ENCODE assay signal across 8 cellular contexts in the genomic region with DNA sequence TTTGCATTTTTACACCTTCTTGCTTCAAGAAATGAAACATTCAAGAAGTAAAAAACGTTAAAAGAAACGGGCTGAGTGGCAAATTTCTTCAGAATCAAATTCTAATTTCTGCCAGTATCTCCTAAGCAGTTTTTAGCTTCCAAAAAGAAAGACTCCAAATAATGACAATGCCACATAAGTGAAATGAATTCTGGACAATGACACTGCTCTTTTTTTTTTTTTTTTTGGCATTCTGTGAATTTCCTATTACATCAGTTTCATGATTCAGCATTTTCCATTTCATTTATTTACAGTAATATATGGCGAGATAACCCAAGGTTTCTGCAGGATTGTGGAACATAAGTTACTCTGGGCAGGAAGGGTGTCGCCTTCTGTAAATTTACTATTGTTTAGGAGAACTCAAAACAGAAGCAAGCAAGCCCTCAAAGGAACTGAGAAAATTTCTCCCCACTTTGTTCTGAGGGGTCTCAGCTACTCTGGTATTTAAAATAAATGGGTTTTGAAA. TPM values are rescaled to one million over a fixed set of nuclear protein-coding genes. Genes with fewer than 3 reads are reported as not detected.
DNase-seq lines count a peak whose midpoint lies in the region; ATAC-seq and TF ChIP-seq lines count a peak whose summit lies in the region.

No MANE protein-coding gene starts in this region.

- intact Hi-C loops in MCF 10A (cut with micrococcal nuclease), result no loop called here

- TSS peak; percentile 92 for BruUV-seq in MCF 10A (replicated peaks; lab: Mats Ljungman, UMichigan)

- DNase-seq in AG10803 (ENCODE audit: low read depth) (no peak), HT1080 (ENCODE audit: low read depth) (peak; percentile 43), MCF 10A (ENCODE audit: unreplicated experiment) (no peak), LoVo (ENCODE audit: low spot score) (no peak)
- DNase-seq in stimulated activated CD4-positive, alpha-beta T cell treated with anti-CD3 and anti-CD28 coated beads, Interleukin-4, amount 100 ng/mL, for 1 hour, result no peak

- H3K36me3 ChIP-seq in mesodermal cell (ENCODE audit: control insufficient read depth, insufficient read depth, low read length), result no peaks in the 10 kb centered on the region

- WGBS in mesodermal cell (ENCODE audit: insufficient coverage in 2 of 2), 2 experiments, result 86% methylated on average over 2 of the region's 4 CpGs; no CpG with 5 or more reads in 1 of the 2 experiments

- H3K4me1 Mint-ChIP-seq in MCF 10A (ENCODE audit: insufficient read depth, unreplicated experiment), result peaks cover 24% of the 10 kb centered on the region

- no peaks in the 10 kb centered on the region for H3K9me3 ChIP-seq in mesodermal cell (ENCODE audit: control insufficient read depth, low read length)

- H3K36me3 Mint-ChIP-seq in MCF 10A (ENCODE audit: insufficient read depth, unreplicated experiment), result no peaks in the 10 kb centered on the region

- no peak for ATAC-seq in HG03378 (IDR thresholded peaks at IDR 0.05; ENCODE audit: unreplicated experiment)
- ATAC-seq in GM21723 (IDR thresholded peaks at IDR 0.05; ENCODE audit: unreplicated experiment), result no peak

- POLR2A ChIA-PET in MCF 10A (lab: Yijun Ruan, JAX), result interaction anchor here (0.6 to 1.9 kb wide), 9 partner anchors 7 to 324 kb away, joined by 3 to 20 read pairs (median 3); a partner anchor contains a TSS

- no peaks in the 10 kb centered on the region for H3K9me3 Mint-ChIP-seq in MCF 10A (ENCODE audit: unreplicated experiment)

- H3K4me3 Mint-ChIP-seq in MCF 10A (ENCODE audit: unreplicated experiment), result peak overlapping the region; percentile 96

- H3K27ac ChIP-seq in mesodermal cell (ENCODE audit: low read depth, low read length, severe bottlenecking), result no peak overlapping the region

- H3K4me3 ChIP-seq in AG10803 (ENCODE audit: low read length) (peak overlapping the region; percentile 75), mesodermal cell (ENCODE audit: extremely low read depth, insufficient read depth, low read length, poor library complexity, severe bottlenecking) (peak overlapping the region; percentile 56)

- TF ChIP-seq CTCF in AG10803 (conservative IDR thresholded peaks at IDR 0.05; ENCODE audit: low read length), result no peak
- TF ChIP-seq CTCF in MCF 10A (IDR thresholded peaks at IDR 0.05; ENCODE audit: unreplicated experiment), result no peak

- H3K4me1 ChIP-seq in mesodermal cell (ENCODE audit: control insufficient read depth, insufficient read depth, low read length, poor library complexity, severe bottlenecking), result peaks cover 34% of the 10 kb centered on the region

- H3K27ac Mint-ChIP-seq in MCF 10A (ENCODE audit: low read depth, unreplicated experiment), result peak overlapping the region; percentile 91

- CTCF ChIA-PET in MCF 10A (lab: Yijun Ruan, JAX), result interaction anchor here (0.7 kb wide), 1 partner anchor 975 kb away, joined by 3 read pairs; no protein-coding TSS in a partner anchor

- H3K27me3 Mint-ChIP-seq in MCF 10A (ENCODE audit: insufficient read depth, unreplicated experiment), result no peaks in the 10 kb centered on the region

RNA-seq across cellular contexts. Expression of a gene that starts 1.3 kb away (rescaled TPM):
- 45.3 and 51.9 TPM in 2 replicates for total RNA-seq in HT1080 (2014; rRNA removed; shearing (Covaris generic))
- 51.5 and 65.3 TPM in 2 replicates for polyA plus RNA-seq in HT1080 (2015; cell fraction: cytosol; rRNA removed)
- polyA plus RNA-seq in HT1080 (2015; cell fraction: nucleus; rRNA removed), result 91.3 and 103 TPM in 2 replicates
- 28.1 and 49.4 TPM in 2 replicates for total RNA-seq in MCF 10A (2022)
- polyA plus RNA-seq in mesodermal cell (2013, experiment 1 of 2), result 20.8 TPM
- polyA plus RNA-seq in mesodermal cell (2013, experiment 2 of 2), result 15.9 TPM

RNA-seq across cellular contexts. Expression of a gene that starts 52.5 kb away (rescaled TPM):
- total RNA-seq in HT1080 (2014; rRNA removed; shearing (Covaris generic)), result 44.5 and 53.5 TPM in 2 replicates
- polyA plus RNA-seq in HT1080 (2015; cell fraction: cytosol; rRNA removed), result 61.4 and 66.8 TPM in 2 replicates
- polyA plus RNA-seq in HT1080 (2015; cell fraction: nucleus; rRNA removed), result 12.4 and 19.9 TPM in 2 replicates
- total RNA-seq in MCF 10A (2022), result 38.2 and 45.1 TPM in 2 replicates
- 48.3 TPM for polyA plus RNA-seq in mesodermal cell (2013, experiment 1 of 2)
- polyA plus RNA-seq in mesodermal cell (2013, experiment 2 of 2), result 45.7 TPM
